Comparison of ENCODE assay signal across 1 cellular context in the genomic region with DNA sequence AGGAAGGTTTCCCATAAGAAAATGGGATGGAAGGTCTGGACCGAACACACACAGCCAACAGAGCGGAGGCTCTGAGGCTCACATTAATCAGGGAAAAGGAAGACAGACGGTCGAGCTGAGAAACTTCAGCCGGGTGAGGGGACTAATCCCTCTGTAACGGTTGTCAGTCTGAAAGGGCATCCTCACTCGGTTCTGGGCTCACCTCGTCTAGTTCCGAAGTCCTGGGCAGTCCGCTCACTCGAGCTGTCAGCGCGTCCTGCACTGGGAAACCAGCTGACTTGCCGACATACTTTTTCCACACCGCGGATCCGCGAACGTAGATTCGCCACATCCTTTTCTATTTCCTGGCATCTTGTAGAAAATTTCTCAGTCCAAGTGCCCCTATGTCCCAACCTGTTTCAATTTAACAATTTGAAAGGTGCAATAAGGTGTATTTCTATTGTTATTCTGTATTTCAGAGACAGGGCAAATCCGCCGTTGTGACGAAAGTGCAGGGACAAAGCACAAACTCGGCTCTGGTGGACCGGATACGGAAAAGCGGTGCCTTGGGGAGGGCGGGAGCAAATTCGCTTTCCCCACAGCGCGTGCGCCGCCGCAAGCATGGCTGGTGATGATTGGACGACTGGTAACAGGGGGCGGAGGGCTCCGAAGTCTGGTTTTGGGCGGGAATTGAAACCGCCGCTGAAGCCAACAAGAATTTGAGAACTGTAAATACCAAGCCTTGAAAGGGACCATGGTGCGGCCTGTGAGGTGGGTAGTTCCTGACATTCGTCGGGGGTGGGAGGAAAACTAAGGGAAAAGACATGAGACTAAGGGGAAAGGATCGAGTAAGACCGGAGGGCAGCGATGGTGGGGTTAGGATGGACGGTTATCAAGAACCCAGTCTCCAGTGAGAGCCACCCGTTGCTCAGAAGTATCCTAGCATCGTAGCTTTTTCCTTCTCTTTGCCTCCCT.
TF ChIP-seq lines count a peak whose summit lies in the region.

A gene with protein sequence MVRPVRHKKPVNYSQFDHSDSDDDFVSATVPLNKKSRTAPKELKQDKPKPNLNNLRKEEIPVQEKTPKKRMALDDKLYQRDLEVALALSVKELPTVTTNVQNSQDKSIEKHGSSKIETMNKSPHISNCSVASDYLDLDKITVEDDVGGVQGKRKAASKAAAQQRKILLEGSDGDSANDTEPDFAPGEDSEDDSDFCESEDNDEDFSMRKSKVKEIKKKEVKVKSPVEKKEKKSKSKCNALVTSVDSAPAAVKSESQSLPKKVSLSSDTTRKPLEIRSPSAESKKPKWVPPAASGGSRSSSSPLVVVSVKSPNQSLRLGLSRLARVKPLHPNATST (plus strand): TSS at position 684 of the 954 bp plus-strand sequence. CDS start 50 bp downstream, at position 734.

TF ChIP-seq in HEK293, 187 proteins besides CTCF, POLR2A, EP300 and RAD21 (continued from another document and continues in another):
- TF ChIP-seq ZNF654 (tag by site-specific recombination; IDR thresholded peaks at IDR 0.05; ENCODE audit: low read depth) (no peak; the same call in 1 of the 2 replicates), ZNF544 (tag by site-specific recombination; IDR thresholded peaks at IDR 0.05) (no peak), ZNF747 (tag by site-specific recombination; IDR thresholded peaks at IDR 0.05) (no peak), ZNF473 (tag by site-specific recombination; IDR thresholded peaks at IDR 0.05) (no peak), ZBTB8A (tag by site-specific recombination; IDR thresholded peaks at IDR 0.05) (peak; percentile 99), ZNF558 (tag by site-specific recombination; IDR thresholded peaks at IDR 0.05) (no peak), ZNF214 (tag by site-specific recombination; IDR thresholded peaks at IDR 0.05; ENCODE audit: borderline replicate concordance) (no peak), ZNF121 (tag by site-specific recombination; IDR thresholded peaks at IDR 0.05) (no peak), REPIN1 (tag by site-specific recombination; IDR thresholded peaks at IDR 0.05; ENCODE audit: low read depth) (0 out of 2 replicates have a peak, but pooled peaks have one; percentile 18), ZNF623 (tag by site-specific recombination; IDR thresholded peaks at IDR 0.05) (peak; percentile 22; the same call in 1 of the 2 replicates), OSR2 (tag by site-specific recombination; IDR thresholded peaks at IDR 0.05) (no peak; the same call in 1 of the 2 replicates), GLIS1 (tag by site-specific recombination; IDR thresholded peaks at IDR 0.05) (no peak), ZNF571 (tag by site-specific recombination; IDR thresholded peaks at IDR 0.05) (no peak), SP3 (tag by site-specific recombination; IDR thresholded peaks at IDR 0.05) (peak; percentile 89), ZNF785 (tag by site-specific recombination; IDR thresholded peaks at IDR 0.05) (no peak), ZNF677 (tag by site-specific recombination; IDR thresholded peaks at IDR 0.05) (no peak), ZNF132 (tag by site-specific recombination; IDR thresholded peaks at IDR 0.05; ENCODE audit: borderline replicate concordance) (no peak), ZNF433 (tag by site-specific recombination; IDR thresholded peaks at IDR 0.05; ENCODE audit: low read depth) (no peak), ZNF133 (tag by site-specific recombination; IDR thresholded peaks at IDR 0.05) (no peak), ZNF843 (tag by site-specific recombination; IDR thresholded peaks at IDR 0.05) (0 out of 2 replicates have a peak, but pooled peaks have one; percentile 24), ZNF48 (tag by site-specific recombination; IDR thresholded peaks at IDR 0.05) (no peak), ZNF221 (tag by site-specific recombination; IDR thresholded peaks at IDR 0.05; ENCODE audit: borderline replicate concordance) (no peak), ZNF530 (tag by site-specific recombination; IDR thresholded peaks at IDR 0.05; ENCODE audit: low read depth) (no peak), GLI4 (tag by site-specific recombination; IDR thresholded peaks at IDR 0.05) (no peak), ZNF658 (tag by site-specific recombination; IDR thresholded peaks at IDR 0.05) (no peak), ZNF2 (tag by site-specific recombination; IDR thresholded peaks at IDR 0.05) (peak; percentile 78; the same call in 1 of the 2 replicates), ZNF112 (tag by site-specific recombination; IDR thresholded peaks at IDR 0.05) (no peak), ZNF274 (IDR thresholded peaks at IDR 0.05; ENCODE audit: low read length) (no peak), ZNF274 (tag by site-specific recombination; IDR thresholded peaks at IDR 0.05; ENCODE audit: borderline replicate concordance) (no peak), SCRT2 (tag by site-specific recombination; IDR thresholded peaks at IDR 0.05) (0 out of 2 replicates have a peak, but pooled peaks have one; percentile 23), ZNF555 (tag by site-specific recombination; conservative IDR thresholded peaks at IDR 0.05) (no peak)
- TF ChIP-seq, protein P1, sequence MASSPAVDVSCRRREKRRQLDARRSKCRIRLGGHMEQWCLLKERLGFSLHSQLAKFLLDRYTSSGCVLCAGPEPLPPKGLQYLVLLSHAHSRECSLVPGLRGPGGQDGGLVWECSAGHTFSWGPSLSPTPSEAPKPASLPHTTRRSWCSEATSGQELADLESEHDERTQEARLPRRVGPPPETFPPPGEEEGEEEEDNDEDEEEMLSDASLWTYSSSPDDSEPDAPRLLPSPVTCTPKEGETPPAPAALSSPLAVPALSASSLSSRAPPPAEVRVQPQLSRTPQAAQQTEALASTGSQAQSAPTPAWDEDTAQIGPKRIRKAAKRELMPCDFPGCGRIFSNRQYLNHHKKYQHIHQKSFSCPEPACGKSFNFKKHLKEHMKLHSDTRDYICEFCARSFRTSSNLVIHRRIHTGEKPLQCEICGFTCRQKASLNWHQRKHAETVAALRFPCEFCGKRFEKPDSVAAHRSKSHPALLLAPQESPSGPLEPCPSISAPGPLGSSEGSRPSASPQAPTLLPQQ (tag by site-specific recombination; IDR thresholded peaks at IDR 0.05) = peak; percentile 75
- TF ChIP-seq, protein P2, sequence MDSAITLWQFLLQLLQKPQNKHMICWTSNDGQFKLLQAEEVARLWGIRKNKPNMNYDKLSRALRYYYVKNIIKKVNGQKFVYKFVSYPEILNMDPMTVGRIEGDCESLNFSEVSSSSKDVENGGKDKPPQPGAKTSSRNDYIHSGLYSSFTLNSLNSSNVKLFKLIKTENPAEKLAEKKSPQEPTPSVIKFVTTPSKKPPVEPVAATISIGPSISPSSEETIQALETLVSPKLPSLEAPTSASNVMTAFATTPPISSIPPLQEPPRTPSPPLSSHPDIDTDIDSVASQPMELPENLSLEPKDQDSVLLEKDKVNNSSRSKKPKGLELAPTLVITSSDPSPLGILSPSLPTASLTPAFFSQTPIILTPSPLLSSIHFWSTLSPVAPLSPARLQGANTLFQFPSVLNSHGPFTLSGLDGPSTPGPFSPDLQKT (IDR thresholded peaks at IDR 0.05; ENCODE audit: borderline replicate concordance, low read depth, low read length) = peak; percentile 86
- TF ChIP-seq, protein P3, sequence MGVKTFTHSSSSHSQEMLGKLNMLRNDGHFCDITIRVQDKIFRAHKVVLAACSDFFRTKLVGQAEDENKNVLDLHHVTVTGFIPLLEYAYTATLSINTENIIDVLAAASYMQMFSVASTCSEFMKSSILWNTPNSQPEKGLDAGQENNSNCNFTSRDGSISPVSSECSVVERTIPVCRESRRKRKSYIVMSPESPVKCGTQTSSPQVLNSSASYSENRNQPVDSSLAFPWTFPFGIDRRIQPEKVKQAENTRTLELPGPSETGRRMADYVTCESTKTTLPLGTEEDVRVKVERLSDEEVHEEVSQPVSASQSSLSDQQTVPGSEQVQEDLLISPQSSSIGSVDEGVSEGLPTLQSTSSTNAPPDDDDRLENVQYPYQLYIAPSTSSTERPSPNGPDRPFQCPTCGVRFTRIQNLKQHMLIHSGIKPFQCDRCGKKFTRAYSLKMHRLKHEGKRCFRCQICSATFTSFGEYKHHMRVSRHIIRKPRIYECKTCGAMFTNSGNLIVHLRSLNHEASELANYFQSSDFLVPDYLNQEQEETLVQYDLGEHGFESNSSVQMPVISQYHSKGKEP (tag by site-specific recombination; IDR thresholded peaks at IDR 0.05) = 0 out of 2 replicates have a peak, but pooled peaks have one; percentile 34
- TF ChIP-seq, protein P4, sequence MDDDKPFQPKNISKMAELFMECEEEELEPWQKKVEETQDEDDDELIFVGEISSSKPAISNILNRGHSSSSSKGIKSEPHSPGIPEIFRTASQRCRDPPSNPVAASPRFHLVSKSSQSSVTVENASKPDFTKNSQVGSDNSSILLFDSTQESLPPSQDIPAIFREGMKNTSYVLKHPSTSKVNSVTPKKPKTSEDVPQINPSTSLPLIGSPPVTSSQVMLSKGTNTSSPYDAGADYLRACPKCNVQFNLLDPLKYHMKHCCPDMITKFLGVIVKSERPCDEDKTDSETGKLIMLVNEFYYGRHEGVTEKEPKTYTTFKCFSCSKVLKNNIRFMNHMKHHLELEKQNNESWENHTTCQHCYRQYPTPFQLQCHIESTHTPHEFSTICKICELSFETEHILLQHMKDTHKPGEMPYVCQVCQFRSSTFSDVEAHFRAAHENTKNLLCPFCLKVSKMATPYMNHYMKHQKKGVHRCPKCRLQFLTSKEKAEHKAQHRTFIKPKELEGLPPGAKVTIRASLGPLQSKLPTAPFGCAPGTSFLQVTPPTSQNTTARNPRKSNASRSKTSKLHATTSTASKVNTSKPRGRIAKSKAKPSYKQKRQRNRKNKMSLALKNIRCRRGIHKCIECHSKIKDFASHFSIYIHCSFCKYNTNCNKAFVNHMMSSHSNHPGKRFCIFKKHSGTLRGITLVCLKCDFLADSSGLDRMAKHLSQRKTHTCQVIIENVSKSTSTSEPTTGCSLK (tag by site-specific recombination; IDR thresholded peaks at IDR 0.05) = no peak
- TF ChIP-seq, protein P5, sequence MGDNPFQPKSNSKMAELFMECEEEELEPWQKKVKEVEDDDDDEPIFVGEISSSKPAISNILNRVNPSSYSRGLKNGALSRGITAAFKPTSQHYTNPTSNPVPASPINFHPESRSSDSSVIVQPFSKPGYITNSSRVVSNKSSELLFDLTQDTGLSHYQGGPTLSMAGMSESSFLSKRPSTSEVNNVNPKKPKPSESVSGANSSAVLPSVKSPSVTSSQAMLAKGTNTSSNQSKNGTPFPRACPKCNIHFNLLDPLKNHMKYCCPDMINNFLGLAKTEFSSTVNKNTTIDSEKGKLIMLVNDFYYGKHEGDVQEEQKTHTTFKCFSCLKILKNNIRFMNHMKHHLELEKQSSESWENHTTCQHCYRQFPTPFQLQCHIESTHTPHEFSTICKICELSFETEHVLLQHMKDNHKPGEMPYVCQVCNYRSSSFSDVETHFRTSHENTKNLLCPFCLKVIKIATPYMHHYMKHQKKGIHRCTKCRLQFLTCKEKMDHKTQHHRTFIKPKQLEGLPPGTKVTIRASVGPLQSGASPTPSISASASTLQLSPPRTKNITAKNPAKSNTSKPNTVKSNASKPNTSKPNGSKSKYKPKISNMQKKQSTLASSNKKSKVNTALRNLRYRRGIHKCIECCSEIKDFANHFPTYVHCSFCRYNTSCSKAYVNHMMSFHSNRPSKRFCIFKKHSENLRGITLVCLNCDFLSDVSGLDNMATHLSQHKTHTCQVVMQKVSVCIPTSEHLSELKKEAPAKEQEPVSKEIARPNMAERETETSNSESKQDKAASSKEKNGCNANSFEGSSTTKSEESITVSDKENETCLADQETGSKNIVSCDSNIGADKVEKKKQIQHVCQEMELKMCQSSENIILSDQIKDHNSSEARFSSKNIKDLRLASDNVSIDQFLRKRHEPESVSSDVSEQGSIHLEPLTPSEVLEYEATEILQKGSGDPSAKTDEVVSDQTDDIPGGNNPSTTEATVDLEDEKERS (tag by site-specific recombination; IDR thresholded peaks at IDR 0.05) = no peak
- TF ChIP-seq, protein P6, sequence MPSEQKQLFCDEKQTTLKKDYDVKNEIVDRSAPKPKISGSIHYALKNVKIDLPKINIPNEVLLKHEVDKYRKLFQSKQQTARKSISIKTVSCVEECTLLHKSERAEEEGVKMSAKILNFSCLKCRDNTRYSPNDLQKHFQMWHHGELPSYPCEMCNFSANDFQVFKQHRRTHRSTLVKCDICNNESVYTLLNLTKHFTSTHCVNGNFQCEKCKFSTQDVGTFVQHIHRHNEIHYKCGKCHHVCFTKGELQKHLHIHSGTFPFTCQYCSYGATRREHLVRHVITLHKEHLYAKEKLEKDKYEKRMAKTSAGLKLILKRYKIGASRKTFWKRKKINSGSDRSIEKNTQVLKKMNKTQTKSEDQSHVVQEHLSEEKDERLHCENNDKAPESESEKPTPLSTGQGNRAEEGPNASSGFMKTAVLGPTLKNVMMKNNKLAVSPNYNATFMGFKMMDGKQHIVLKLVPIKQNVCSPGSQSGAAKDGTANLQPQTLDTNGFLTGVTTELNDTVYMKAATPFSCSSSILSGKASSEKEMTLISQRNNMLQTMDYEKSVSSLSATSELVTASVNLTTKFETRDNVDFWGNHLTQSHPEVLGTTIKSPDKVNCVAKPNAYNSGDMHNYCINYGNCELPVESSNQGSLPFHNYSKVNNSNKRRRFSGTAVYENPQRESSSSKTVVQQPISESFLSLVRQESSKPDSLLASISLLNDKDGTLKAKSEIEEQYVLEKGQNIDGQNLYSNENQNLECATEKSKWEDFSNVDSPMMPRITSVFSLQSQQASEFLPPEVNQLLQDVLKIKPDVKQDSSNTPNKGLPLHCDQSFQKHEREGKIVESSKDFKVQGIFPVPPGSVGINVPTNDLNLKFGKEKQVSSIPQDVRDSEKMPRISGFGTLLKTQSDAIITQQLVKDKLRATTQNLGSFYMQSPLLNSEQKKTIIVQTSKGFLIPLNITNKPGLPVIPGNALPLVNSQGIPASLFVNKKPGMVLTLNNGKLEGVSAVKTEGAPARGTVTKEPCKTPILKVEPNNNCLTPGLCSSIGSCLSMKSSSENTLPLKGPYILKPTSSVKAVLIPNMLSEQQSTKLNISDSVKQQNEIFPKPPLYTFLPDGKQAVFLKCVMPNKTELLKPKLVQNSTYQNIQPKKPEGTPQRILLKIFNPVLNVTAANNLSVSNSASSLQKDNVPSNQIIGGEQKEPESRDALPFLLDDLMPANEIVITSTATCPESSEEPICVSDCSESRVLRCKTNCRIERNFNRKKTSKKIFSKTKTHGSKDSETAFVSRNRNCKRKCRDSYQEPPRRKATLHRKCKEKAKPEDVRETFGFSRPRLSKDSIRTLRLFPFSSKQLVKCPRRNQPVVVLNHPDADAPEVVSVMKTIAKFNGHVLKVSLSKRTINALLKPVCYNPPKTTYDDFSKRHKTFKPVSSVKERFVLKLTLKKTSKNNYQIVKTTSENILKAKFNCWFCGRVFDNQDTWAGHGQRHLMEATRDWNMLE (tag by site-specific recombination; conservative IDR thresholded peaks at IDR 0.05; ENCODE audit: low read depth) = peak; percentile 95
- TF ChIP-seq, protein P7, sequence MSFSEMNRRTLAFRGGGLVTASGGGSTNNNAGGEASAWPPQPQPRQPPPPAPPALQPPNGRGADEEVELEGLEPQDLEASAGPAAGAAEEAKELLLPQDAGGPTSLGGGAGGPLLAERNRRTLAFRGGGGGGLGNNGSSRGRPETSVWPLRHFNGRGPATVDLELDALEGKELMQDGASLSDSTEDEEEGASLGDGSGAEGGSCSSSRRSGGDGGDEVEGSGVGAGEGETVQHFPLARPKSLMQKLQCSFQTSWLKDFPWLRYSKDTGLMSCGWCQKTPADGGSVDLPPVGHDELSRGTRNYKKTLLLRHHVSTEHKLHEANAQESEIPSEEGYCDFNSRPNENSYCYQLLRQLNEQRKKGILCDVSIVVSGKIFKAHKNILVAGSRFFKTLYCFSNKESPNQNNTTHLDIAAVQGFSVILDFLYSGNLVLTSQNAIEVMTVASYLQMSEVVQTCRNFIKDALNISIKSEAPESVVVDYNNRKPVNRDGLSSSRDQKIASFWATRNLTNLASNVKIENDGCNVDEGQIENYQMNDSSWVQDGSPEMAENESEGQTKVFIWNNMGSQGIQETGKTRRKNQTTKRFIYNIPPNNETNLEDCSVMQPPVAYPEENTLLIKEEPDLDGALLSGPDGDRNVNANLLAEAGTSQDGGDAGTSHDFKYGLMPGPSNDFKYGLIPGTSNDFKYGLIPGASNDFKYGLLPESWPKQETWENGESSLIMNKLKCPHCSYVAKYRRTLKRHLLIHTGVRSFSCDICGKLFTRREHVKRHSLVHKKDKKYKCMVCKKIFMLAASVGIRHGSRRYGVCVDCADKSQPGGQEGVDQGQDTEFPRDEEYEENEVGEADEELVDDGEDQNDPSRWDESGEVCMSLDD (tag by site-specific recombination; IDR thresholded peaks at IDR 0.05) = no peak
